Comparison of ENCODE assay signal across 8 cellular contexts in genomic region chr1:169835647-169836046, GRCh38.
"Had no signal": no experiment of that assay in that cellular context is flagged by ENCODE, and none has a peak within 500 bp of the region (broad histone marks: within the 10 kb centered on the region; RNA-seq: fewer than 3 reads in every experiment).

No MANE protein-coding gene starts in this region.

- H3K27me3 Mint-ChIP-seq: IgD-negative memory B cell had no signal

- H2AFZ ChIP-seq: GM23338 had no signal

- H3K27ac Mint-ChIP-seq: GM23338, H9 had no signal

- H3K4me3 ChIP-seq: GM23338 had no signal

- H3K4me2 ChIP-seq: GM23338 had no signal

- H3K4me3 Mint-ChIP-seq: GM23338, H9 had no signal

- DNase-seq: H9, HCEC 1CT had no signal

- FAIRE-seq: H1, H54, HepG2 had no signal

- ATAC-seq: GM23338, HepG2 had no signal

- H3K9me3 Mint-ChIP-seq: GM23338 had no signal

- H3K27ac ChIP-seq: HL-60 had no signal

- H3K4me1 Mint-ChIP-seq: GM23338, H9 had no signal
